In genomic region chr1:81111818-81112217, GRCh38 we compare ENCODE assay signal across 1 cellular context.
TF ChIP-seq lines count a peak whose summit lies in the region.

No MANE protein-coding gene starts in this region.

TF ChIP-seq in IMR-90, 13 proteins besides CTCF, POLR2A, EP300 and RAD21:
- TF ChIP-seq NFE2L2 (IDR thresholded peaks at IDR 0.05; ENCODE audit: low read depth, low read length) = no peak
- TF ChIP-seq FOS (IDR thresholded peaks at IDR 0.05; ENCODE audit: low read depth, low read length) = 0 out of 2 replicates have a peak, but pooled peaks have one; percentile 24
- no peak for TF ChIP-seq MAFK (IDR thresholded peaks at IDR 0.05; ENCODE audit: low read depth, low read length)
TF ChIP-seq in IMR-90: peak in this region for 1.
